Comparison of ENCODE assay signal across 2 cellular contexts in the genomic region with DNA sequence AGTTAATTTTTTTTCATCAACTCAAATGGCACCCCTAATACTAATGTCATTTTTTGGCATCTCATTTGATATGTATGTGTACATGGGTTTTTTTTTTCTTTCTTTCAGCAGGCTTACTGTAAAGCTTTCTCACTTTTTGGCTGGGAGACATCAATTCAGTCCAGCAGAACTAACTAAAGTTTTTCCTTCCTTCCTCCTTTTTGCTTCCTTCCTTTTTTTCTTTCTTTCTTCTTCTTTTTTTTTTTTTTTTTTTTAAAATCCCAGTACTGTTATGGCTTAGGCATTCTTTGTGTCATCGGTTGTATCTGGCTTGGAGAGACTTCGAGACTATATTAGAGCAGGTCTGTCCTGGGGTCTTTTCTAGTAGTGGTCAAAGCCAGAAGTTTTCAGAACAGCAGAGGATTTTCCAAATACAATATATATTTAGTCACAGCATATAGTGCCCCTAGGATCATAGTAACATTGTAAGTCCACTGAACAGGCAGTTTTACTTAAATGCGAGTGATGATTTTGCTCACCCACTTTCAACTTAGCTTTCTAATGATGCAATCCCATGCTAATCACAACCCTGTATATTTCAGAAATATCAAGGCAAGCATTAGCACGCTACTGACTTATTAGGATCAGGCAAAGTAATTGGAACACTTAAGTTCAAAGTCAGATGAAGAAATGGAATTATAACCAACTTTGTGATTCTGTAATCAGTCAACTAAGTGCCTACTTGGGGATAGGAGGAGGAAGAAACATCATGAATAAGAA.
TF ChIP-seq lines count a peak whose summit lies in the region.

No MANE protein-coding gene starts in this region.

TF ChIP-seq in IMR-90, 13 proteins besides CTCF, POLR2A, EP300 and RAD21:
- TF ChIP-seq ELK1 (IDR thresholded peaks at IDR 0.05; ENCODE audit: borderline replicate concordance, low read depth, low read length) (no peak), CEBPB (IDR thresholded peaks at IDR 0.05; ENCODE audit: low read depth, low read length) (peak; percentile 63)
TF ChIP-seq in IMR-90: peak in this region for 1.

TF ChIP-seq in GM12878, 131 proteins besides CTCF, POLR2A, EP300 and RAD21:
- no peak for TF ChIP-seq RELB (IDR thresholded peaks at IDR 0.05; ENCODE audit: low read depth)
- no peak for TF ChIP-seq NR2C2 (IDR thresholded peaks at IDR 0.05; ENCODE audit: borderline replicate concordance, control insufficient read depth, insufficient read length, low read depth)
- TF ChIP-seq WRNIP1 (IDR thresholded peaks at IDR 0.05; ENCODE audit: borderline replicate concordance, low read depth, low read length), result no peak
- TF ChIP-seq RBBP5 (conservative IDR thresholded peaks at IDR 0.05), result no peak
- no peak for TF ChIP-seq GABPA (IDR thresholded peaks at IDR 0.05; ENCODE audit: low read depth)
- TF ChIP-seq SREBF2 (IDR thresholded peaks at IDR 0.05; ENCODE audit: low read length), result no peak
- TF ChIP-seq ZNF384 (IDR thresholded peaks at IDR 0.05; ENCODE audit: borderline replicate concordance, low read depth, low read length), result no peak
- no peak for TF ChIP-seq ZNF687 (IDR thresholded peaks at IDR 0.05)
- no peak for TF ChIP-seq IRF5 (IDR thresholded peaks at IDR 0.05; ENCODE audit: borderline replicate concordance)
- no peak for TF ChIP-seq SMAD1 (IDR thresholded peaks at IDR 0.05; ENCODE audit: low read depth, partially characterized antibody)
- no peak for TF ChIP-seq ZNF217 (IDR thresholded peaks at IDR 0.05)
